Comparison of ENCODE assay signal across 21 cellular contexts in the genomic region with DNA sequence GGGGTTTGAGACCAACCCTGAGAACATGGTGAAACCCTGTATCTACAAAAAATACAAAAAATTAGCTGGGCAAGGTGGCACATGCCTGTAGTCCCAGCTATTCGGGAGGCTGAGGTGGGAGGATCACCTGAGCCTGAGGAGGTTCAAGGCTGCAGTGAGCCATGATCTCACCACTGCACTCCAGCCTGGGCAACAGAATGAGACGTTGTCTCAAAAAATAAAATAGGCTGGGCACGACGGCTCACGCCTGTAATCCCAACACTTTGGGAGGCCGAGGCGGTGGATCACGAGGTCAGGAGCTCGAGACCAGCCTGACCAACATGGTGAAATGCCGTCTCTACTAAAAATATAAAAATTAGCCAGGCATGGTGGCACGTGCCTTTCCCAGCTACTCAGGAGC. TPM values are rescaled to one million over a fixed set of nuclear protein-coding genes. Genes with fewer than 3 reads are reported as not detected.
"Had no signal": no experiment of that assay in that cellular context is flagged by ENCODE, and none has a peak within 500 bp of the region (broad histone marks: within the 10 kb centered on the region; RNA-seq: fewer than 3 reads in every experiment).

No MANE protein-coding gene starts in this region.

RNA-seq across cellular contexts. Expression of a gene that starts 18.7 kb away (rescaled TPM):
- total RNA-seq: natural killer cell treated with Interleukin-12 subunit alpha and Interleukin-12 subunit beta and Interleukin-15 and Interleukin-18, amount 100 ng/mL, for 72 hours; neural crest cell; occipital lobe; omental fat pad; osteoblast; osteocyte; pancreas; posterior vena cava; pulmonary artery endothelial cell; renal cortical epithelial cell; right atrium auricular region; right cardiac atrium; right lobe of liver; sciatic nerve; sigmoid colon; skeletal muscle tissue; smooth muscle cell; spleen had no signal
- polyA plus RNA-seq: naive thymus-derived CD8-positive, alpha-beta T cell; neural cell; right cardiac atrium; smooth muscle cell had no signal

RNA-seq across cellular contexts. Expression of a gene that starts 32.1 kb away (rescaled TPM):
- total RNA-seq: natural killer cell; natural killer cell treated with Interleukin-12 subunit alpha and Interleukin-12 subunit beta and Interleukin-15 and Interleukin-18, amount 100 ng/mL, for 72 hours; osteocyte; pulmonary artery endothelial cell had no signal
- polyA plus RNA-seq: neural cell had no signal

RNA-seq across cellular contexts. Expression of a gene that starts 49.5 kb away (rescaled TPM):
- total RNA-seq: natural killer cell treated with Interleukin-12 subunit alpha and Interleukin-12 subunit beta and Interleukin-15 and Interleukin-18, amount 100 ng/mL, for 72 hours; occipital lobe had no signal
